In the genomic region with DNA sequence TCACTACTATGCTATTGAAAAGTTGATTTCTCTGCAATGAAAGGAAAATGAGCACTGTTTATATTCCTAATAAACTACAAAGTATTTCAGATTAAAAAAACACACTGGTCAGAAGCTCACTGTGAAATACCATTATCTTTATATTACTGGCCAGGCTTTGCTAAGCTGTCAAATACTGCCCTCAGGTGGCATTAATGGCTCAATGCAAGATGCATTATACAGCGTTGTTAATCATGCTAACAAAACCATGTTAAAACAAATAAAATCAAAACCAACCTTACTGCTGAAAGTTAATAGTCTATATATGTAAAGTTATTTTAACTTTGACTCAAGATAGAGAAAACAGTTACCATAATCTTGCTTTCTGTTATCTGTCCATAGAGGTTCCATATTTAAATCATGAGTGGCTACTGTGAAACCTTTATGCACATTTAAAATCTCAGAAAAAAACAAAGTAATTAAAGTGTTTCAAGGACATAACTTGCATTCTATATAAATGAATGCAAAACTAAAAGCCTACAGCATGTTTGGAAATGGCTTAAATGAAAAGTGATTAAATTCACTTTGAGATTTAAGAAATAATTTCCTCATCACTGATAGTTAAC, we compare ENCODE assay signal across 8 cellular contexts.
A peak's percentile ranks its signal among the peaks of the same experiment; 100 is the strongest.
DNase-seq lines count a peak whose midpoint lies in the region; ATAC-seq and TF ChIP-seq lines count a peak whose summit lies in the region.

No MANE protein-coding gene starts in this region.

- ATAC-seq in GM18502 (IDR thresholded peaks at IDR 0.05; ENCODE audit: poor library complexity, unreplicated experiment) (peak; percentile 54), PC-3 (peak; percentile 93), lower lobe of right lung (peak; percentile 64 to 70), upper lobe of right lung (peak; percentile 79), HG03045 (IDR thresholded peaks at IDR 0.05; ENCODE audit: unreplicated experiment) (no peak)

- no peak overlapping the region for H3K4me3 ChIP-seq in BJ (ENCODE audit: low read depth, low read length)
- no peak overlapping the region for H3K4me3 ChIP-seq in PC-3 (ENCODE audit: low read length)
- H3K4me3 ChIP-seq in lower lobe of right lung = no peak overlapping the region
- H3K4me3 ChIP-seq in upper lobe of right lung = no peak overlapping the region

- H3K79me2 ChIP-seq in PC-3 (ENCODE audit: low read length) = no peaks in the 10 kb centered on the region

- no peak overlapping the region for H2AFZ ChIP-seq in PC-3 (ENCODE audit: low read length)

- H3K4me1 Mint-ChIP-seq in chondrocyte (ENCODE audit: low read depth) = peaks cover 3% of the 10 kb centered on the region

- intact Hi-C loops in PC-3 (cut with micrococcal nuclease) (loop anchor here (1.0 to 10.0 kb wide), 7 partner anchors 123 to 545 kb away; no protein-coding TSS in a partner anchor), lower lobe of right lung (cut with DNase I) (no loop called here), upper lobe of right lung (cut with DNase I) (no loop called here)

- no peaks in the 10 kb centered on the region for H3K4me1 ChIP-seq in PC-3 (ENCODE audit: insufficient read depth, low read length)
- no peaks in the 10 kb centered on the region for H3K4me1 ChIP-seq in lower lobe of right lung
- H3K4me1 ChIP-seq in upper lobe of right lung = no peaks in the 10 kb centered on the region

- H3K4me3 Mint-ChIP-seq in chondrocyte (ENCODE audit: unreplicated experiment) = no peak overlapping the region

- H3K9ac ChIP-seq in PC-3 (ENCODE audit: low read length) = no peak overlapping the region

- H3K36me3 Mint-ChIP-seq in chondrocyte (ENCODE audit: low read depth) = peaks cover 5% of the 10 kb centered on the region

- DNase-seq in BJ (ENCODE audit: low read depth) (no peak), LHCN-M2 (ENCODE audit: low read depth) (peak; percentile 46), PC-3 (peak; percentile 80), chondrocyte (ENCODE audit: low spot score) (no peak), lower lobe of right lung (no peak), upper lobe of right lung (no peak)

- no peaks in the 10 kb centered on the region for H3K27me3 Mint-ChIP-seq in chondrocyte (ENCODE audit: low read depth)

- H3K9me3 Mint-ChIP-seq in chondrocyte (ENCODE audit: low read depth) = no peaks in the 10 kb centered on the region

- H3K36me3 ChIP-seq in BJ (ENCODE audit: control insufficient read depth, insufficient read depth, low read length) (peaks cover 1% of the 10 kb centered on the region; the same call in 1 of the 2 replicates), PC-3 (ENCODE audit: low read depth, low read length) (peaks cover 6% of the 10 kb centered on the region; the same call in 1 of the 2 replicates), lower lobe of right lung (peaks cover 53% of the 10 kb centered on the region), upper lobe of right lung (peaks cover 40% of the 10 kb centered on the region)

- CTCF ChIA-PET in BJ (lab: Yijun Ruan, JAX) = interaction anchor here (0.6 to 1.0 kb wide), 10 partner anchors 10 to 1094 kb away, joined by 3 to 5 read pairs (median 3); no protein-coding TSS in a partner anchor
- CTCF ChIA-PET in PC-3 (lab: Charles Lee) = interaction anchor here (0.6 to 1.6 kb wide), 7 partner anchors 18 to 267 kb away, joined by 3 to 5 read pairs (median 4); a partner anchor contains a TSS

- peak; percentile 80 for TF ChIP-seq CTCF in BJ (IDR thresholded peaks at IDR 0.05; ENCODE audit: insufficient read depth, low read depth, low read length)
- TF ChIP-seq CTCF in PC-3 (conservative IDR thresholded peaks at IDR 0.05; ENCODE audit: low read depth, low read length) = peak; percentile 97
- peak; percentile 94 for TF ChIP-seq CTCF in chondrocyte (IDR thresholded peaks at IDR 0.05)
- TF ChIP-seq CTCF in lower lobe of right lung (IDR thresholded peaks at IDR 0.05) = peak; percentile 74
- peak; percentile 79 for TF ChIP-seq CTCF in upper lobe of right lung (IDR thresholded peaks at IDR 0.05)

- H3K9me3 ChIP-seq in PC-3 (ENCODE audit: low read length) = no peaks in the 10 kb centered on the region
- H3K9me3 ChIP-seq in lower lobe of right lung = no peaks in the 10 kb centered on the region
- H3K9me3 ChIP-seq in upper lobe of right lung = no peaks in the 10 kb centered on the region

- no TSS peak for BruUV-seq in PC-3 (replicated peaks; lab: Mats Ljungman, UMichigan)

- H3K27me3 ChIP-seq in BJ (ENCODE audit: control insufficient read depth, insufficient read depth, low read length) = no peaks in the 10 kb centered on the region
- no peaks in the 10 kb centered on the region for H3K27me3 ChIP-seq in PC-3 (ENCODE audit: low read length)
- no peaks in the 10 kb centered on the region for H3K27me3 ChIP-seq in lower lobe of right lung (ENCODE audit: low read depth)
- no peaks in the 10 kb centered on the region for H3K27me3 ChIP-seq in upper lobe of right lung

- H3K27ac Mint-ChIP-seq in chondrocyte (ENCODE audit: unreplicated experiment) = no peak overlapping the region

- POLR2A ChIA-PET in BJ (lab: Charles Lee) = interaction anchor here (0.6 kb wide), 1 partner anchor 1868 kb away, joined by 7 read pairs; no protein-coding TSS in a partner anchor
- POLR2A ChIA-PET in PC-3 (lab: Charles Lee; ENCODE audit: unreplicated experiment) = no interaction called here

- H3K4me2 ChIP-seq in PC-3 (ENCODE audit: low read length) = no peak overlapping the region

- H3K27ac ChIP-seq in PC-3 (ENCODE audit: low read length) (no peak overlapping the region), lower lobe of right lung (no peak overlapping the region), upper lobe of right lung (no peak overlapping the region)

- H3K9me2 ChIP-seq in PC-3 (replicated peaks; ENCODE audit: low read length) = no peaks in the 10 kb centered on the region

- H4K20me1 ChIP-seq in PC-3 (ENCODE audit: low read length) = no peaks in the 10 kb centered on the region

- no peaks in the 10 kb centered on the region for H3F3A ChIP-seq in PC-3 (ENCODE audit: low read length, unreplicated experiment)

Comparison
In these comparisons a context has a peak if more than half of its experiments do, and no peak if none do; other contexts are left out.
1. DNase-seq: peak in LHCN-M2 (single experiment) and PC-3 (single experiment); none in BJ (single experiment), chondrocyte (single experiment), lower lobe of right lung (single experiment) and upper lobe of right lung (single experiment).
2. Peak in every context shown above with its lines, with median percentiles within 50 percentile points of each other: CTCF ChIP-seq.